Comparison of ENCODE assay signal across 29 cellular contexts in genomic region chr20:6362245-6362644, GRCh38.
"Had no signal": no experiment of that assay in that cellular context is flagged by ENCODE, and none has a peak within 500 bp of the region (broad histone marks: within the 10 kb centered on the region; RNA-seq: fewer than 3 reads in every experiment).

No MANE protein-coding gene starts in this region.

- H3K4me1 Mint-ChIP-seq: endodermal cell had no signal

- H3K4me1 ChIP-seq: colonic mucosa, esophagus muscularis mucosa, esophagus squamous epithelium, foreskin keratinocyte, gastrocnemius medialis, gastroesophageal sphincter, heart left ventricle, heart right ventricle had no signal

- H3K27ac ChIP-seq: colonic mucosa, coronary artery, dorsolateral prefrontal cortex, epithelial cell of prostate, esophagus muscularis mucosa, esophagus squamous epithelium, foreskin keratinocyte, gastrocnemius medialis, gastroesophageal sphincter, heart left ventricle, heart right ventricle had no signal

- DNase-seq: colonic mucosa; cortex of kidney; dermis blood vessel endothelial cell; dorsolateral prefrontal cortex; effector CD4-positive, alpha-beta T cell; effector CD8-positive, alpha-beta T cell; effector memory CD4-positive, alpha-beta T cell; effector memory CD8-positive, alpha-beta T cell; endodermal cell; erythroblast; esophagus squamous epithelium; foreskin fibroblast; foreskin keratinocyte; foreskin melanocyte; gastrocnemius medialis; glutamatergic neuron; head of caudate nucleus; heart left ventricle; heart right ventricle had no signal

- H3K27me3 ChIP-seq: colonic mucosa, esophagus muscularis mucosa, esophagus squamous epithelium, foreskin keratinocyte, gastrocnemius medialis, gastroesophageal sphincter, heart left ventricle, heart right ventricle had no signal

- FAIRE-seq: colon, endometrium, endothelial cell of umbilical vein, frontal cortex had no signal

- H3K4me3 Mint-ChIP-seq: dendritic cell treated with granulocyte-macrophage colony-stimulating factor and Interleukin-4, amounts not matched to agents 40 ng/mL and 50 ng/mL, for 4 days; effector memory CD8-positive, alpha-beta T cell; endodermal cell had no signal

- H3K27me3 Mint-ChIP-seq: dendritic cell treated with granulocyte-macrophage colony-stimulating factor and Interleukin-4, amounts not matched to agents 40 ng/mL and 50 ng/mL, for 4 days; effector memory CD8-positive, alpha-beta T cell had no signal

- H3K9me3 Mint-ChIP-seq: dendritic cell treated with granulocyte-macrophage colony-stimulating factor and Interleukin-4, amounts not matched to agents 40 ng/mL and 50 ng/mL, for 4 days; effector memory CD8-positive, alpha-beta T cell; endodermal cell had no signal

- H3K27ac Mint-ChIP-seq: dendritic cell treated with granulocyte-macrophage colony-stimulating factor and Interleukin-4, amounts not matched to agents 40 ng/mL and 50 ng/mL, for 4 days; effector memory CD8-positive, alpha-beta T cell; endodermal cell had no signal

- ATAC-seq: effector memory CD8-positive, alpha-beta T cell; esophagus mucosa; foreskin keratinocyte; gastrocnemius medialis; gastroesophageal sphincter; heart left ventricle; heart right ventricle had no signal

- H3K9me3 ChIP-seq: colonic mucosa, esophagus muscularis mucosa, esophagus squamous epithelium, gastrocnemius medialis, gastroesophageal sphincter, heart right ventricle had no signal

- H3K4me3 ChIP-seq: colonic mucosa, coronary artery, dorsolateral prefrontal cortex, esophagus muscularis mucosa, esophagus squamous epithelium, gastrocnemius medialis, gastroesophageal sphincter, heart left ventricle, heart right ventricle had no signal

- H3K36me3 ChIP-seq: colonic mucosa, esophagus muscularis mucosa, esophagus squamous epithelium, gastrocnemius medialis, gastroesophageal sphincter, heart left ventricle, heart right ventricle had no signal
